In the genomic region with DNA sequence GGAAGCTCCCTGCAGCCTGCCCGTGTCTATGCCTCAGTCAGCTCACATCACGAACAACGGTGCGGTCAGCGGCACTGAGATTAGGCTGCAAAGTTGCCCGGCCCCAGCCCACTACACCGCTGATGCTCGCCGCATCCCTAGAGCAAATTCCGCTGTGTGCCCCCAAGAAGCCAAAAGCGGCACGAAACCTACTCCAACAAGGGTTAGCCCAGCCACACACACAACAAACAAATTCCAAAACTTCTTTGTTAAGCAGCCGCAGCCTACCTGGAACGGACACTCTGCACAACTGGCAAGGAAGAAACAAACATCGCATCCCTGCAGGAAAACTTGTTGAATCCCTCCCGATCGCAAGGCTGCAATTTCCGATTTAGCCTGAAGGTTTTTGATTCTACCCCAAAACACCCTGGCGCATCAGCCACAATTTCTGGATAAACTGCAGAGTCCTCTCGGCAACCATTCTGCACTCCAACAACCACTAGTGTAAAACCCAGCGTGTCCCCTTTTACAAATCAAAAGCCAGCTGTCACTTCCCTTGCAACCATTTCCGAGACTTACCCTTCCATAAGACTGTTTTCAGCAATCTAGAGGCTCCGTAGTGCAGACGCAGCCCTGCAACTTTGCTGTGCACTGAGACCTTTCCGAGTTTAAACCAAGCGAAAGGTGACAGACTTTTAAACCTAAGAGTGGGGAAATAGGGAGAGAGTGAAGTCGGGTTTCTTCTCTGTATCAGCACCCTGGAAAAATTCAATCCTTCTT, we compare ENCODE assay signal across 13 cellular contexts.
DNase-seq lines count a peak whose midpoint lies in the region; ATAC-seq and TF ChIP-seq lines count a peak whose summit lies in the region.
"Had no signal": no experiment of that assay in that cellular context is flagged by ENCODE, and none has a peak within 500 bp of the region (broad histone marks: within the 10 kb centered on the region; RNA-seq: fewer than 3 reads in every experiment).

No MANE protein-coding gene starts in this region.

- ATAC-seq in SK-N-SH treated with all-trans-retinoic acid at 6 μM for 48 hours: peak; percentile 73
- ATAC-seq in HG03442 (IDR thresholded peaks at IDR 0.05; ENCODE audit: unreplicated experiment): no peak
- no peak for ATAC-seq in stimulated activated effector memory CD8-positive, alpha-beta T cell treated with anti-CD3 and anti-CD28 coated beads, Interleukin-12 subunit alpha, Interleukin-12 subunit beta, amount 100 ng/mL, for 72 hours
- ATAC-seq: mucosa of descending colon had no signal

- peak overlapping the region; percentile 56 for H3K4me3 ChIP-seq in iPS-18a (ENCODE audit: low read length)
- H3K4me3 ChIP-seq: mucosa of descending colon had no signal

- H3K27ac Mint-ChIP-seq in stimulated activated effector memory CD8-positive, alpha-beta T cell treated with anti-CD3 and anti-CD28 coated beads, Interleukin-12 subunit alpha, Interleukin-12 subunit beta, amount 100 ng/mL, for 72 hours: no peak overlapping the region

- H3K27ac ChIP-seq in iPS-18a (ENCODE audit: low read length): no peak overlapping the region
- H3K27ac ChIP-seq: adrenal gland, esophagus squamous epithelium had no signal

- no peaks in the 10 kb centered on the region for H3K36me3 ChIP-seq in iPS-18a (ENCODE audit: control insufficient read depth, low read depth, low read length)
- H3K36me3 ChIP-seq: adrenal gland, esophagus squamous epithelium had no signal

- peaks cover 19% of the 10 kb centered on the region for H3K9me3 Mint-ChIP-seq in stimulated activated effector memory CD8-positive, alpha-beta T cell treated with anti-CD3 and anti-CD28 coated beads, Interleukin-12 subunit alpha, Interleukin-12 subunit beta, amount 100 ng/mL, for 72 hours

- no peaks in the 10 kb centered on the region for H3K9me3 ChIP-seq in iPS-18a (ENCODE audit: control insufficient read depth, low read depth, low read length)
- H3K9me3 ChIP-seq: adrenal gland, esophagus squamous epithelium, mucosa of descending colon had no signal

- no peaks in the 10 kb centered on the region for H3K4me1 Mint-ChIP-seq in stimulated activated effector memory CD8-positive, alpha-beta T cell treated with anti-CD3 and anti-CD28 coated beads, Interleukin-12 subunit alpha, Interleukin-12 subunit beta, amount 100 ng/mL, for 72 hours

- H3K36me3 Mint-ChIP-seq in stimulated activated effector memory CD8-positive, alpha-beta T cell treated with anti-CD3 and anti-CD28 coated beads, Interleukin-12 subunit alpha, Interleukin-12 subunit beta, amount 100 ng/mL, for 72 hours: no peaks in the 10 kb centered on the region

- H3K4me3 Mint-ChIP-seq in stimulated activated effector memory CD8-positive, alpha-beta T cell treated with anti-CD3 and anti-CD28 coated beads, Interleukin-12 subunit alpha, Interleukin-12 subunit beta, amount 100 ng/mL, for 72 hours: no peak overlapping the region

- no peak overlapping the region for H3K9ac ChIP-seq in iPS-18a (ENCODE audit: low read length)

- H3K4me1 ChIP-seq in iPS-18a (ENCODE audit: control insufficient read depth, low read depth, low read length): peaks cover 12% of the 10 kb centered on the region
- H3K4me1 ChIP-seq: adrenal gland had no signal

- DNase-seq in HEK293T (ENCODE audit: extremely low spot score) (peak; percentile 49), retina (peak; percentile 84), GM20000 (ENCODE audit: low spot score) (no peak), NCI-H1694 treated with DMSO at 0.1 percent for 48 hours (lab: John Stamatoyannopoulos, UW) (no peak)
- no peak for DNase-seq in stimulated activated effector memory CD8-positive, alpha-beta T cell treated with anti-CD3 and anti-CD28 coated beads, Interleukin-12 subunit alpha, Interleukin-12 subunit beta, amount 100 ng/mL, for 72 hours (ENCODE audit: low spot score in 2 of 2)
- DNase-seq: activated CD4-positive, alpha-beta T cell treated with anti-CD3 and anti-CD28 coated beads, Interleukin-2, amount 50 U/mL, for 4 hours; adrenal gland; esophagus squamous epithelium; mucosa of descending colon; RPMI8226 had no signal

- CTCF ChIA-PET in HEK293T (lab: Yijun Ruan, JAX): interaction anchor here (0.6 to 0.7 kb wide), 2 partner anchors 237 to 750 kb away, joined by 3 to 5 read pairs; no protein-coding TSS in a partner anchor

- POLR2A ChIA-PET in HEK293T (lab: Yijun Ruan, JAX): no interaction called here

- no peak for TF ChIP-seq CTCF in GM20000 (IDR thresholded peaks at IDR 0.05; ENCODE audit: extremely low read depth, missing control alignments)

- peaks cover 45% of the 10 kb centered on the region for H3K27me3 ChIP-seq in iPS-18a (ENCODE audit: control insufficient read depth, insufficient read depth, low read length)

TF ChIP-seq in HEK293T, 16 proteins besides CTCF, POLR2A, EP300 and RAD21:
- TF ChIP-seq ELF4 (IDR thresholded peaks at IDR 0.05): no peak
- TF ChIP-seq L3MBTL2 (conservative IDR thresholded peaks at IDR 0.05): no peak
- no peak for TF ChIP-seq FOXA1 (IDR thresholded peaks at IDR 0.05)
- TF ChIP-seq ARNT (IDR thresholded peaks at IDR 0.05): no peak
- TF ChIP-seq FOXK2 (IDR thresholded peaks at IDR 0.05): no peak
- TF ChIP-seq LEF1 (IDR thresholded peaks at IDR 0.05; ENCODE audit: borderline replicate concordance): no peak
- TF ChIP-seq NFRKB (IDR thresholded peaks at IDR 0.05): no peak

TF ChIP-seq in SK-N-SH treated with all-trans-retinoic acid at 6 μM for 48 hours, 23 proteins besides CTCF, POLR2A, EP300 and RAD21:
- TF ChIP-seq BACH2 (CRISPR knock-in tag; IDR thresholded peaks at IDR 0.05; ENCODE audit: borderline replicate concordance): no peak
- no peak for TF ChIP-seq TOX (CRISPR knock-in tag; IDR thresholded peaks at IDR 0.05; ENCODE audit: borderline replicate concordance)
- TF ChIP-seq ZNF70 (CRISPR knock-in tag; IDR thresholded peaks at IDR 0.05): no peak
- TF ChIP-seq, protein P1, sequence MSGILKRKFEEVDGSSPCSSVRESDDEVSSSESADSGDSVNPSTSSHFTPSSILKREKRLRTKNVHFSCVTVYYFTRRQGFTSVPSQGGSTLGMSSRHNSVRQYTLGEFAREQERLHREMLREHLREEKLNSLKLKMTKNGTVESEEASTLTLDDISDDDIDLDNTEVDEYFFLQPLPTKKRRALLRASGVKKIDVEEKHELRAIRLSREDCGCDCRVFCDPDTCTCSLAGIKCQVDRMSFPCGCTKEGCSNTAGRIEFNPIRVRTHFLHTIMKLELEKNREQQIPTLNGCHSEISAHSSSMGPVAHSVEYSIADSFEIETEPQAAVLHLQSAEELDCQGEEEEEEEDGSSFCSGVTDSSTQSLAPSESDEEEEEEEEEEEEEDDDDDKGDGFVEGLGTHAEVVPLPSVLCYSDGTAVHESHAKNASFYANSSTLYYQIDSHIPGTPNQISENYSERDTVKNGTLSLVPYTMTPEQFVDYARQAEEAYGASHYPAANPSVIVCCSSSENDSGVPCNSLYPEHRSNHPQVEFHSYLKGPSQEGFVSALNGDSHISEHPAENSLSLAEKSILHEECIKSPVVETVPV (CRISPR knock-in tag; IDR thresholded peaks at IDR 0.05): no peak
- TF ChIP-seq OSR1 (CRISPR knock-in tag; IDR thresholded peaks at IDR 0.05): no peak
- no peak for TF ChIP-seq TSHZ2 (CRISPR knock-in tag; IDR thresholded peaks at IDR 0.05)
- no peak for TF ChIP-seq ZFP30 (CRISPR knock-in tag; IDR thresholded peaks at IDR 0.05)
- no peak for TF ChIP-seq RARB (CRISPR knock-in tag; IDR thresholded peaks at IDR 0.05)
- TF ChIP-seq TCF4 (CRISPR knock-in tag; IDR thresholded peaks at IDR 0.05; ENCODE audit: borderline replicate concordance): no peak
- TF ChIP-seq POU6F1 (CRISPR knock-in tag; IDR thresholded peaks at IDR 0.05; ENCODE audit: borderline replicate concordance, low read depth): no peak
- TF ChIP-seq SNAI2 (CRISPR knock-in tag; IDR thresholded peaks at IDR 0.05): no peak
- TF ChIP-seq ZC3H10 (CRISPR knock-in tag; IDR thresholded peaks at IDR 0.05): no peak
TF ChIP-seq in SK-N-SH treated with all-trans-retinoic acid at 6 μM for 48 hours: peak in this region for 0.

Comparison
In these comparisons a context has a peak if more than half of its experiments do, and no peak if none do; other contexts are left out.
1. DNase-seq: peak in HEK293T (single experiment) and retina (single experiment); none in GM20000 (single experiment), stimulated activated effector memory CD8-positive, alpha-beta T cell treated with anti-CD3 and anti-CD28 coated beads, Interleukin-12 subunit alpha, Interleukin-12 subunit beta, amount 100 ng/mL, for 72 hours (0 of 2) and NCI-H1694 treated with DMSO at 0.1 percent for 48 hours (single experiment).